In genomic region chr9:110156416-110156815, GRCh38 we compare ENCODE assay signal across 11 cellular contexts. TPM values are rescaled to one million over a fixed set of nuclear protein-coding genes. Genes with fewer than 3 reads are reported as not detected.
DNase-seq lines count a peak whose midpoint lies in the region; ATAC-seq and TF ChIP-seq lines count a peak whose summit lies in the region.
"Had no signal": no experiment of that assay in that cellular context is flagged by ENCODE, and none has a peak within 500 bp of the region (broad histone marks: within the 10 kb centered on the region; RNA-seq: fewer than 3 reads in every experiment).

No MANE protein-coding gene starts in this region.

- no peak for DNase-seq in activated naive CD4-positive, alpha-beta T cell treated with anti-CD3 and anti-CD28 coated beads, Interleukin-2, amount 10 ng/mL, durations not matched to agents 7 days and 5 days
- no peak for DNase-seq in activated naive CD4-positive, alpha-beta T cell treated with anti-CD3 and anti-CD28 coated beads, Interleukin-2, amount 50 U/mL, for 16 hours
- DNase-seq in T-helper 17 cell (no peak), thoracic aorta (ENCODE audit: low spot score) (no peak), amniotic stem cell (lab: John Stamatoyannopoulos, UW) (no peak)
- DNase-seq in activated CD4-positive, CD25-positive, alpha-beta regulatory T cell (lab: John Stamatoyannopoulos, UW): no peak
- DNase-seq in activated CD4-positive, CD25-positive, alpha-beta regulatory T cell treated with anti-CD3 and anti-CD28 coated beads, Interleukin-2, amount 50 U/mL, for 72 hours: no peak
- DNase-seq: NCI-H1105 treated with DMSO at 0.1 percent for 48 hours, WERI-Rb-1 had no signal

- peak overlapping the region; percentile 90 for H3K27ac Mint-ChIP-seq in activated naive CD4-positive, alpha-beta T cell treated with anti-CD3 and anti-CD28 coated beads, Interleukin-2, amount 10 ng/mL, durations not matched to agents 7 days and 5 days
- H3K27ac Mint-ChIP-seq in T-helper 17 cell: peak overlapping the region; percentile 81

- H3K27me3 Mint-ChIP-seq in activated naive CD4-positive, alpha-beta T cell treated with anti-CD3 and anti-CD28 coated beads, Interleukin-2, amount 10 ng/mL, durations not matched to agents 7 days and 5 days: no peaks in the 10 kb centered on the region
- no peaks in the 10 kb centered on the region for H3K27me3 Mint-ChIP-seq in T-helper 17 cell

- no peak for TF ChIP-seq CTCF in thoracic aorta (IDR thresholded peaks at IDR 0.05)

- ATAC-seq in HG02885 (IDR thresholded peaks at IDR 0.05; ENCODE audit: poor library complexity, unreplicated experiment) (peak; percentile 26), T-helper 17 cell (no peak), thoracic aorta (ENCODE audit: insufficient number of reproducible peaks, low FRiP score, low read depth) (no peak)

- no peaks in the 10 kb centered on the region for H3K27me3 ChIP-seq in thoracic aorta (replicated peaks; ENCODE audit: insufficient read depth)

- peak overlapping the region; percentile 14 for H3K4me3 Mint-ChIP-seq in activated naive CD4-positive, alpha-beta T cell treated with anti-CD3 and anti-CD28 coated beads, Interleukin-2, amount 10 ng/mL, durations not matched to agents 7 days and 5 days
- H3K4me3 Mint-ChIP-seq in T-helper 17 cell: peak overlapping the region; percentile 76

- CTCF ChIA-PET in activated naive CD4-positive, alpha-beta T cell treated with anti-CD3 and anti-CD28 coated beads, Interleukin-2, amount 10 ng/mL, durations not matched to agents 7 days and 5 days (lab: Charles Lee): interaction anchor here (0.6 to 1.8 kb wide), 7 partner anchors 8 to 714 kb away, joined by 3 to 7 read pairs (median 4); partner anchors contain the start of gene TXN

- peaks cover 100% of the 10 kb centered on the region for H3K4me1 Mint-ChIP-seq in activated naive CD4-positive, alpha-beta T cell treated with anti-CD3 and anti-CD28 coated beads, Interleukin-2, amount 10 ng/mL, durations not matched to agents 7 days and 5 days
- H3K4me1 Mint-ChIP-seq in T-helper 17 cell: peaks cover 36% of the 10 kb centered on the region

- H3K9me3 ChIP-seq in T-helper 17 cell (ENCODE audit: control insufficient read depth, low read length, poor library complexity, severe bottlenecking) (no peaks in the 10 kb centered on the region), thoracic aorta (no peaks in the 10 kb centered on the region)

- peaks cover 2% of the 10 kb centered on the region for H3K9me3 Mint-ChIP-seq in activated naive CD4-positive, alpha-beta T cell treated with anti-CD3 and anti-CD28 coated beads, Interleukin-2, amount 10 ng/mL, durations not matched to agents 7 days and 5 days

- H3K4me1 ChIP-seq in thoracic aorta (ENCODE audit: control insufficient read depth in 1 of 2, low read depth in 2 of 2): peaks cover 20 to 66% of the 10 kb centered on the region in 2 donors

- peaks cover 72% of the 10 kb centered on the region for H3K36me3 Mint-ChIP-seq in activated naive CD4-positive, alpha-beta T cell treated with anti-CD3 and anti-CD28 coated beads, Interleukin-2, amount 10 ng/mL, durations not matched to agents 7 days and 5 days
- H3K36me3 Mint-ChIP-seq in T-helper 17 cell (ENCODE audit: low read depth): no peaks in the 10 kb centered on the region

- no peak overlapping the region for H3K27ac ChIP-seq in thoracic aorta
- H3K27ac ChIP-seq: WERI-Rb-1 had no signal

- no peaks in the 10 kb centered on the region for H3K36me3 ChIP-seq in thoracic aorta
- H3K36me3 ChIP-seq: WERI-Rb-1 had no signal

- peak overlapping the region; percentile 12 for H3K4me3 ChIP-seq in thoracic aorta

RNA-seq across cellular contexts. Expression of gene C9orf152, which starts 51.5 kb away (rescaled TPM):
- total RNA-seq in T-helper 17 cell (not detected), thoracic aorta (under 1 TPM in 1 of 2 donors, not detected in 1; 0.56 TPM)
- total RNA-seq: skeletal muscle tissue had no signal
